Comparison of ENCODE assay signal across 14 cellular contexts in the genomic region with DNA sequence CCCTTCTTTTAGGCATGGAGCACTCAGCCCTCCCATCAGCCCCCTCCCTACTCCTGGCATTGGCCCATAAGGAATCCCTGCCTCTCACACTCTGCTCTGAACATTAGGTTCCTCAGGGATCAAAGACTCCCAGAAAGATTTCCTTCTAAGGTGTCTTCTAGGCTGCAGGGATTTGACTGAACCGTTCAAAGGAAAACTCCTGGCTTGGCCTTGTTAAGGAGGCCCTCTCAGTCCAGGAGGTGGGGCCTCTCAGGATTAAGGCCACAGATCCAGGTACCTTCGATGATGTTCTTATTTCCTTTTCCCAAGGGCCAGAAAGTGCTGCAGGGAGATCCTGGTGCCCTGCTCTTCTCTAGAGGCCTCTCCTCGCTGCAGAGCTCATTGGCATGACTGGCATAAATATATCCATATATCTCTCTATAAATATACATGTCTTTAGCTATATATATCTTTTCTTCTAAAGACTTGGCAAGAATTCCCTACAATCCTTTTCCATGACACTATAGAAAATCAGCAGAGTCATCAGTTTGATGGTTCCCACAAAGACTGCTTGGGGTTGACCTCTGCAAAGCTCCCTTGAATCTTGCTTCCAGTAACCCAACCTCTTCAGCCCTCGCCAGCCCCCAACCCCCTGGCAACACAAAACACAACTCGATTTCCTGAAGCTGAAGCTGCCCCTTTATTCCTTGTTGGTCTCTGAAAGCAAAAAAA. TPM values are rescaled to one million over a fixed set of nuclear protein-coding genes. Genes with fewer than 3 reads are reported as not detected.
DNase-seq lines count a peak whose midpoint lies in the region; ATAC-seq and TF ChIP-seq lines count a peak whose summit lies in the region.
"Had no signal": no experiment of that assay in that cellular context is flagged by ENCODE, and none has a peak within 500 bp of the region (broad histone marks: within the 10 kb centered on the region; RNA-seq: fewer than 3 reads in every experiment).

No MANE protein-coding gene starts in this region.

- peaks cover 16% of the 10 kb centered on the region for H3K4me1 Mint-ChIP-seq in CD14-positive monocyte

- H3K27ac Mint-ChIP-seq in CD14-positive monocyte = no peak overlapping the region
- H3K27ac Mint-ChIP-seq: activated CD4-positive, alpha-beta T cell treated with anti-CD3 and anti-CD28 coated beads for 36 hours; activated T-helper 1 cell treated with anti-CD3 and anti-CD28 coated beads, Interleukin-12 subunit alpha, Interleukin-12 subunit beta, Interleukin-2, Interleukin-4 antibody, amounts not matched to agents 30 ng/mL and 10 ng/mL and 1 ng/mL, durations not matched to agents 14 hours and 24 hours and 36 hours had no signal

- peaks cover 95% of the 10 kb centered on the region for H3K4me1 ChIP-seq in OCI-LY3 (ENCODE audit: low read length)
- H3K4me1 ChIP-seq in lower lobe of right lung = peaks cover 59% of the 10 kb centered on the region
- H3K4me1 ChIP-seq in thoracic aorta (ENCODE audit: control insufficient read depth in 1 of 2, low read depth in 2 of 2) = peaks cover 15 to 18% of the 10 kb centered on the region in 2 donors

- H4K20me1 ChIP-seq in OCI-LY3 (ENCODE audit: insufficient read depth, low read length) = no peaks in the 10 kb centered on the region

- intact Hi-C loops in lower lobe of right lung (cut with DNase I) = no loop called here
- intact Hi-C loops in CD14-positive monocyte (cut with micrococcal nuclease) = no loop called here

- peak overlapping the region; percentile 28; the same call in 1 of the 2 replicates for H3K4me2 ChIP-seq in OCI-LY3 (ENCODE audit: low read length)

- H3K27me3 Mint-ChIP-seq in CD14-positive monocyte (ENCODE audit: low read depth in 3 of 3) = peaks cover 4 to 9% (median 8%) of the 10 kb centered on the region in 3 donors

- H3K9me3 Mint-ChIP-seq in CD14-positive monocyte = no peaks in the 10 kb centered on the region
- H3K9me3 Mint-ChIP-seq: activated T-helper 1 cell treated with anti-CD3 and anti-CD28 coated beads, Interleukin-12 subunit alpha, Interleukin-12 subunit beta, Interleukin-2, Interleukin-4 antibody, amounts not matched to agents 30 ng/mL and 10 ng/mL and 1 ng/mL, durations not matched to agents 14 hours and 24 hours and 36 hours had no signal

- no peak overlapping the region for H2AFZ ChIP-seq in OCI-LY3 (ENCODE audit: low read depth, low read length)

- no peaks in the 10 kb centered on the region for H3K9me3 ChIP-seq in OCI-LY3 (ENCODE audit: insufficient read depth, low read length)
- H3K9me3 ChIP-seq in lower lobe of right lung = no peaks in the 10 kb centered on the region
- no peaks in the 10 kb centered on the region for H3K9me3 ChIP-seq in thoracic aorta

- no peaks in the 10 kb centered on the region for H3K36me3 Mint-ChIP-seq in CD14-positive monocyte

- peak overlapping the region; percentile 98 for H3K27ac ChIP-seq in OCI-LY3 (ENCODE audit: low read length)
- H3K27ac ChIP-seq in caudate nucleus (ENCODE audit: low read depth, low read length) = peak overlapping the region; percentile 33
- peak overlapping the region; percentile 65 for H3K27ac ChIP-seq in lower lobe of right lung
- H3K27ac ChIP-seq in thoracic aorta = peak overlapping the region; percentile 19 to 42
- H3K27ac ChIP-seq: cardiac muscle cell had no signal

- ATAC-seq in lower lobe of right lung = no peak
- ATAC-seq in thoracic aorta (ENCODE audit: insufficient number of reproducible peaks, low FRiP score, low read depth) = no peak
- ATAC-seq in HG03354 (IDR thresholded peaks at IDR 0.05; ENCODE audit: poor library complexity, severe bottlenecking, unreplicated experiment) = no peak
- ATAC-seq in GM19452 (IDR thresholded peaks at IDR 0.05; ENCODE audit: unreplicated experiment) = no peak

- H3K4me3 ChIP-seq in OCI-LY3 (ENCODE audit: low read length) = no peak overlapping the region
- no peak overlapping the region for H3K4me3 ChIP-seq in lower lobe of right lung
- no peak overlapping the region for H3K4me3 ChIP-seq in thoracic aorta
- H3K4me3 ChIP-seq: cardiac muscle cell had no signal

- peak overlapping the region; percentile 33; the same call in 1 of the 2 replicates for H3K9ac ChIP-seq in OCI-LY3 (ENCODE audit: low read length)

- H3K36me3 ChIP-seq in OCI-LY3 (replicated peaks; ENCODE audit: low read depth, low read length) (peaks cover 15% of the 10 kb centered on the region), lower lobe of right lung (peaks cover 15% of the 10 kb centered on the region), thoracic aorta (no peaks in the 10 kb centered on the region)
- H3K36me3 ChIP-seq: cardiac muscle cell had no signal

- DNase-seq in caudate nucleus (lab: John Stamatoyannopoulos, UW) (no peak), lower lobe of right lung (no peak), thoracic aorta (ENCODE audit: low spot score) (no peak), CD14-positive monocyte (ENCODE audit: low spot score) (no peak)
- no peak for DNase-seq in NK-92 treated with Interleukin-12 subunit alpha and Interleukin-12 subunit beta, amount 100 ng/mL, for 24 hours (lab: John Stamatoyannopoulos, UW)
- DNase-seq: kidney; NCI-H526 treated with DMSO at 0.1 percent for 48 hours; stimulated activated naive CD4-positive, alpha-beta T cell had no signal

- no peak for TF ChIP-seq CTCF in OCI-LY3 (IDR thresholded peaks at IDR 0.05; ENCODE audit: low read depth, low read length)
- no peak for TF ChIP-seq CTCF in lower lobe of right lung (IDR thresholded peaks at IDR 0.05)
- TF ChIP-seq CTCF in thoracic aorta (IDR thresholded peaks at IDR 0.05) = no peak
- TF ChIP-seq CTCF in CD14-positive monocyte (IDR thresholded peaks at IDR 0.05) = no peak

- H3K4me3 Mint-ChIP-seq in CD14-positive monocyte = no peak overlapping the region
- H3K4me3 Mint-ChIP-seq: activated CD4-positive, alpha-beta T cell treated with anti-CD3 and anti-CD28 coated beads for 36 hours; activated T-helper 1 cell treated with anti-CD3 and anti-CD28 coated beads, Interleukin-12 subunit alpha, Interleukin-12 subunit beta, Interleukin-2, Interleukin-4 antibody, amounts not matched to agents 30 ng/mL and 10 ng/mL and 1 ng/mL, durations not matched to agents 14 hours and 24 hours and 36 hours had no signal

- H3K27me3 ChIP-seq in OCI-LY3 (ENCODE audit: low read depth, low read length) (no peaks in the 10 kb centered on the region), lower lobe of right lung (ENCODE audit: low read depth) (no peaks in the 10 kb centered on the region), thoracic aorta (replicated peaks; ENCODE audit: insufficient read depth) (no peaks in the 10 kb centered on the region)
- H3K27me3 ChIP-seq: cardiac muscle cell had no signal

- H3K79me2 ChIP-seq in OCI-LY3 (ENCODE audit: low read length) = peaks cover 29% of the 10 kb centered on the region

RNA-seq across cellular contexts. Expression of gene PLXNA2, which starts 59.0 kb away (rescaled TPM):
- total RNA-seq in lower lobe of right lung = 83.9 TPM
- 10 to 100 TPM; 30.2 to 62.2 TPM for total RNA-seq in thoracic aorta
- polyA plus RNA-seq in CD14-positive monocyte = 1 to 10 TPM in 1 of 2 donors, under 1 TPM in 1; 0.75 to 1.1 TPM

Comparison
In these comparisons a context has a peak if more than half of its experiments do, and no peak if none do; other contexts are left out.
1. H3K27ac ChIP-seq: peak in every context shown above with its lines; median percentile 98 in OCI-LY3; 65 in lower lobe of right lung; 33 in caudate nucleus; 30 in thoracic aorta.